In genomic region chr12:55996201-55996714, GRCh38 we compare ENCODE assay signal across 8 cellular contexts. TPM values are rescaled to one million over a fixed set of nuclear protein-coding genes. Genes with fewer than 3 reads are reported as not detected.
DNase-seq lines count a peak whose midpoint lies in the region; ATAC-seq lines count a peak whose summit lies in the region.

No MANE protein-coding gene starts in this region.

- intact Hi-C loops in left colon (cut with DNase I, micrococcal nuclease), result loop anchor here in 1 of 2 donors (5.0 kb wide), 1 partner anchor 41 kb away; no protein-coding TSS in a partner anchor

- peak overlapping the region; percentile 97 for H3K27ac ChIP-seq in cingulate gyrus (ENCODE audit: low read depth, low read length)

- peak; percentile 46 for ATAC-seq in left colon
- no peak for ATAC-seq in HG02884 (IDR thresholded peaks at IDR 0.05; ENCODE audit: unreplicated experiment)

- DNase-seq in NK-92 treated with Interleukin-12 subunit alpha and Interleukin-12 subunit beta, amount 100 ng/mL, for 24 hours (lab: John Stamatoyannopoulos, UW), result peak; percentile 12
- DNase-seq in NK-92 (lab: John Stamatoyannopoulos, UW; ENCODE audit: unreplicated experiment), result no peak
- peak; percentile 44 for DNase-seq in NCI-H2196 treated with DMSO at 0.1 percent for 48 hours (lab: John Stamatoyannopoulos, UW; ENCODE audit: unreplicated experiment)
- DNase-seq in activated CD4-positive, alpha-beta T cell treated with anti-CD3 and anti-CD28 coated beads for 1 hour, result peak; percentile 50
- DNase-seq in left colon, result peak in 1 of 2 donors; percentile 55
- peak; percentile 48 for DNase-seq in stimulated activated CD4-positive, alpha-beta T cell treated with anti-CD3 and anti-CD28 coated beads, Interleukin-4, amount 100 ng/mL, for 1 hour

RNA-seq across cellular contexts. Expression of gene SUOX, which starts 0.8 kb away (rescaled TPM):
- 10 to 100 TPM; 24.1 to 24.4 TPM for total RNA-seq in left colon

RNA-seq across cellular contexts. Expression of gene RAB5B, which starts 22.4 kb away (rescaled TPM):
- total RNA-seq in left colon, result 100 to 1,000 TPM; 149 to 169 TPM

RNA-seq across cellular contexts. Expression of gene IKZF4, which starts 24.6 kb away (rescaled TPM):
- total RNA-seq in left colon, result 1 to 10 TPM; 3.9 to 5.0 TPM

RNA-seq across cellular contexts. Expression of gene CDK2, which starts 29.6 kb away (rescaled TPM):
- 10 to 100 TPM; 10.4 to 19.7 TPM for total RNA-seq in left colon

RNA-seq across cellular contexts. Expression of gene PMEL, which starts 30.4 kb away (rescaled TPM):
- total RNA-seq in left colon, result 1 to 10 TPM; 2.0 to 5.0 TPM
